In the genomic region with DNA sequence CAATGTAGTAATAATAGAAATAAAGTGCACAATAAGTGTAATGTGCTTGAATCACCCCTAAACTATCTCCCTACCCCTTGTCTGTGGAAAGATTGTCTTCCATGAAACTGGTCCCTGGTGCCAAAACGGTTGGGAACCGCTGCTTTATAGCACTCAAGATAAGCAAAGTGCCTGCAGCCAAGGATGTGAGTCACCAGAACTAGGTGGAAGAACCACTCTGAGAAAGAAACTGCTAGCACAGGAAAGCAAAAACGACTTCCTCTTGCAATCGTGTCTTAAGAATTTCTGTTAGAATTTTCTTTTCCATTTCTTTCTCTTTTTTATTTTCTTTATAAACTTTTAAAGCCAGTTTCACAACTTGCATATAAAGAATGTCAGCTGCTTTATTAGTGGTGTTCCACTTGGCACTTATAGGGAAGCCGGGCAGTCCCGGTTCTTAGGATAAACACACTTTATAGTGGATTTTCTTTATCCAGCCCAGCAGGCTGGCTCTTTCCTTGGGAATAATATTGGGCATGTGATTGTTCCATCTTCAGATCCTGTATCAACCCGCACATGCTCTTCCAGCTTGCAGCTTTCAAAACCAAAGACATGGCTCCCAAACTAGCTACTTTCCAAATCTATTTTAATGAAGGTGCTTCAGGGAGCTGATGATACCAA, we compare ENCODE assay signal across 9 cellular contexts. TPM values are rescaled to one million over a fixed set of nuclear protein-coding genes. Genes with fewer than 3 reads are reported as not detected.
DNase-seq lines count a peak whose midpoint lies in the region; ATAC-seq, FAIRE-seq and TF ChIP-seq lines count a peak whose summit lies in the region.
"Had no signal": no experiment of that assay in that cellular context is flagged by ENCODE, and none has a peak within 500 bp of the region (broad histone marks: within the 10 kb centered on the region; RNA-seq: fewer than 3 reads in every experiment).

No MANE protein-coding gene starts in this region.

- peak overlapping the region; percentile 92 for H3K27ac Mint-ChIP-seq in HFFc6
- H3K27ac Mint-ChIP-seq in effector memory CD8-positive, alpha-beta T cell: no peak overlapping the region

- intact Hi-C loops in head of caudate nucleus (cut with DNase I): no loop called here

- no peak overlapping the region for H3K4me3 ChIP-seq in right atrium auricular region

- H3K27me3 Mint-ChIP-seq in HFFc6 (ENCODE audit: insufficient read depth): no peaks in the 10 kb centered on the region; the same call in 1 of the 2 replicates
- no peaks in the 10 kb centered on the region for H3K27me3 Mint-ChIP-seq in effector memory CD8-positive, alpha-beta T cell

- no peaks in the 10 kb centered on the region for H3K9me3 ChIP-seq in right atrium auricular region

- H3K4me1 Mint-ChIP-seq in HFFc6 (ENCODE audit: low read depth): peaks cover 79% of the 10 kb centered on the region
- no peaks in the 10 kb centered on the region for H3K4me1 Mint-ChIP-seq in effector memory CD8-positive, alpha-beta T cell (ENCODE audit: low read depth in 2 of 2)

- no peak for TF ChIP-seq POLR2A in GM12892 (IDR thresholded peaks at IDR 0.05; ENCODE audit: low read depth, low read length)

- H3K27me3 ChIP-seq in right atrium auricular region: no peaks in the 10 kb centered on the region

- peak overlapping the region in 1 of 2 donors; percentile 38 for H3K27ac ChIP-seq in right atrium auricular region

- H3K4me3 Mint-ChIP-seq in HFFc6: peak overlapping the region; percentile 61
- no peak overlapping the region for H3K4me3 Mint-ChIP-seq in effector memory CD8-positive, alpha-beta T cell

- no peaks in the 10 kb centered on the region for H3K9me3 Mint-ChIP-seq in HFFc6
- H3K9me3 Mint-ChIP-seq in effector memory CD8-positive, alpha-beta T cell: no peaks in the 10 kb centered on the region

- no peak for ATAC-seq in effector memory CD8-positive, alpha-beta T cell (replicated peaks)

- TF ChIP-seq CTCF in HFFc6 (IDR thresholded peaks at IDR 0.05) (no peak), right atrium auricular region (IDR thresholded peaks at IDR 0.05) (no peak)

- peaks cover 5% of the 10 kb centered on the region; the same call in 1 of the 2 replicates for H3K36me3 Mint-ChIP-seq in HFFc6 (ENCODE audit: low read depth)
- no peaks in the 10 kb centered on the region for H3K36me3 Mint-ChIP-seq in effector memory CD8-positive, alpha-beta T cell (ENCODE audit: insufficient read depth)

- H3K4me1 ChIP-seq in right atrium auricular region: peaks cover 0 to 25% of the 10 kb centered on the region in 2 donors

- no peaks in the 10 kb centered on the region for H3K36me3 ChIP-seq in right atrium auricular region

- no peak for FAIRE-seq in GM12892 (lab: Jason Lieb, UNC)
- FAIRE-seq: endometrium had no signal

- DNase-seq in A172 (ENCODE audit: low spot score): peak; percentile 87
- DNase-seq in HFFc6: peak; percentile 91
- peak; percentile 72 for DNase-seq in T1000 (lab: John Stamatoyannopoulos, UW)
- peak; percentile 82 for DNase-seq in right atrium auricular region (ENCODE audit: low spot score)
- no peak for DNase-seq in GM12892 (ENCODE audit: insufficient read length)
- no peak for DNase-seq in head of caudate nucleus
- no peak for DNase-seq in ecto neural progenitor cell (ENCODE audit: low spot score)
- no peak for DNase-seq in effector memory CD8-positive, alpha-beta T cell

RNA-seq across cellular contexts. Expression of a gene that starts 32.3 kb away (rescaled TPM):
- total RNA-seq in A172 (2014; rRNA removed; shearing (Covaris generic)): 0.09 TPM in 1 of 2 replicates, not detected in the other
- total RNA-seq in HFFc6 (2021; fragmentation: NEBNext Ultra II Directional; extraction: Animal tissue kit (Norgen Biotek cat#: 25700)): 1 to 10 TPM in 4 of 6 experiments, under 1 TPM in 2; 0.47 to 3.2 (median 2.1) TPM
- total RNA-seq in right atrium auricular region: 1 to 10 TPM; 2.6 to 7.9 TPM
- polyA plus RNA-seq in GM12892 (2012; ENCODE audit: missing spikeins): 3.1 TPM

Comparison
In these comparisons a context has a peak if more than half of its experiments do, and no peak if none do; other contexts are left out.
1. DNase-seq: peak in A172 (single experiment), HFFc6 (single experiment), T1000 (single experiment) and right atrium auricular region (single experiment); none in GM12892 (single experiment), head of caudate nucleus (0 of 42), ecto neural progenitor cell (single experiment) and effector memory CD8-positive, alpha-beta T cell (0 of 3).